1 cellular context compared by ENCODE assay signal in genomic region chr11:133898770-133899115, GRCh38.
TF ChIP-seq lines count a peak whose summit lies in the region.

No MANE protein-coding gene starts in this region.

TF ChIP-seq in WTC11, 78 proteins besides CTCF, POLR2A, EP300 and RAD21 (continued from another document):
- TF ChIP-seq, protein P1, sequence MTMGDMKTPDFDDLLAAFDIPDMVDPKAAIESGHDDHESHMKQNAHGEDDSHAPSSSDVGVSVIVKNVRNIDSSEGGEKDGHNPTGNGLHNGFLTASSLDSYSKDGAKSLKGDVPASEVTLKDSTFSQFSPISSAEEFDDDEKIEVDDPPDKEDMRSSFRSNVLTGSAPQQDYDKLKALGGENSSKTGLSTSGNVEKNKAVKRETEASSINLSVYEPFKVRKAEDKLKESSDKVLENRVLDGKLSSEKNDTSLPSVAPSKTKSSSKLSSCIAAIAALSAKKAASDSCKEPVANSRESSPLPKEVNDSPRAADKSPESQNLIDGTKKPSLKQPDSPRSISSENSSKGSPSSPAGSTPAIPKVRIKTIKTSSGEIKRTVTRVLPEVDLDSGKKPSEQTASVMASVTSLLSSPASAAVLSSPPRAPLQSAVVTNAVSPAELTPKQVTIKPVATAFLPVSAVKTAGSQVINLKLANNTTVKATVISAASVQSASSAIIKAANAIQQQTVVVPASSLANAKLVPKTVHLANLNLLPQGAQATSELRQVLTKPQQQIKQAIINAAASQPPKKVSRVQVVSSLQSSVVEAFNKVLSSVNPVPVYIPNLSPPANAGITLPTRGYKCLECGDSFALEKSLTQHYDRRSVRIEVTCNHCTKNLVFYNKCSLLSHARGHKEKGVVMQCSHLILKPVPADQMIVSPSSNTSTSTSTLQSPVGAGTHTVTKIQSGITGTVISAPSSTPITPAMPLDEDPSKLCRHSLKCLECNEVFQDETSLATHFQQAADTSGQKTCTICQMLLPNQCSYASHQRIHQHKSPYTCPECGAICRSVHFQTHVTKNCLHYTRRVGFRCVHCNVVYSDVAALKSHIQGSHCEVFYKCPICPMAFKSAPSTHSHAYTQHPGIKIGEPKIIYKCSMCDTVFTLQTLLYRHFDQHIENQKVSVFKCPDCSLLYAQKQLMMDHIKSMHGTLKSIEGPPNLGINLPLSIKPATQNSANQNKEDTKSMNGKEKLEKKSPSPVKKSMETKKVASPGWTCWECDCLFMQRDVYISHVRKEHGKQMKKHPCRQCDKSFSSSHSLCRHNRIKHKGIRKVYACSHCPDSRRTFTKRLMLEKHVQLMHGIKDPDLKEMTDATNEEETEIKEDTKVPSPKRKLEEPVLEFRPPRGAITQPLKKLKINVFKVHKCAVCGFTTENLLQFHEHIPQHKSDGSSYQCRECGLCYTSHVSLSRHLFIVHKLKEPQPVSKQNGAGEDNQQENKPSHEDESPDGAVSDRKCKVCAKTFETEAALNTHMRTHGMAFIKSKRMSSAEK (CRISPR knock-in tag; IDR thresholded peaks at IDR 0.05; ENCODE audit: borderline replicate concordance) = no peak
- TF ChIP-seq ZNF671 (CRISPR knock-in tag; IDR thresholded peaks at IDR 0.05) = no peak
- TF ChIP-seq RELA (CRISPR knock-in tag; IDR thresholded peaks at IDR 0.05; ENCODE audit: borderline replicate concordance) = no peak
- no peak for TF ChIP-seq NR1H2 (CRISPR knock-in tag; IDR thresholded peaks at IDR 0.05)
- TF ChIP-seq CBFB (CRISPR knock-in tag; IDR thresholded peaks at IDR 0.05; ENCODE audit: low read depth) = no peak
- TF ChIP-seq, protein P2, sequence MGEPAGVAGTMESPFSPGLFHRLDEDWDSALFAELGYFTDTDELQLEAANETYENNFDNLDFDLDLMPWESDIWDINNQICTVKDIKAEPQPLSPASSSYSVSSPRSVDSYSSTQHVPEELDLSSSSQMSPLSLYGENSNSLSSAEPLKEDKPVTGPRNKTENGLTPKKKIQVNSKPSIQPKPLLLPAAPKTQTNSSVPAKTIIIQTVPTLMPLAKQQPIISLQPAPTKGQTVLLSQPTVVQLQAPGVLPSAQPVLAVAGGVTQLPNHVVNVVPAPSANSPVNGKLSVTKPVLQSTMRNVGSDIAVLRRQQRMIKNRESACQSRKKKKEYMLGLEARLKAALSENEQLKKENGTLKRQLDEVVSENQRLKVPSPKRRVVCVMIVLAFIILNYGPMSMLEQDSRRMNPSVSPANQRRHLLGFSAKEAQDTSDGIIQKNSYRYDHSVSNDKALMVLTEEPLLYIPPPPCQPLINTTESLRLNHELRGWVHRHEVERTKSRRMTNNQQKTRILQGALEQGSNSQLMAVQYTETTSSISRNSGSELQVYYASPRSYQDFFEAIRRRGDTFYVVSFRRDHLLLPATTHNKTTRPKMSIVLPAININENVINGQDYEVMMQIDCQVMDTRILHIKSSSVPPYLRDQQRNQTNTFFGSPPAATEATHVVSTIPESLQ (CRISPR knock-in tag; IDR thresholded peaks at IDR 0.05) = no peak
- no peak for TF ChIP-seq JAZF1 (CRISPR knock-in tag; IDR thresholded peaks at IDR 0.05)
- no peak for TF ChIP-seq SP1 (CRISPR knock-in tag; conservative IDR thresholded peaks at IDR 0.05)
- no peak for TF ChIP-seq TEAD1 (CRISPR knock-in tag; IDR thresholded peaks at IDR 0.05)
- TF ChIP-seq ZNF232 (CRISPR knock-in tag; IDR thresholded peaks at IDR 0.05) = no peak
